ENCODE assay signal across 1 cellular context in the genomic region with DNA sequence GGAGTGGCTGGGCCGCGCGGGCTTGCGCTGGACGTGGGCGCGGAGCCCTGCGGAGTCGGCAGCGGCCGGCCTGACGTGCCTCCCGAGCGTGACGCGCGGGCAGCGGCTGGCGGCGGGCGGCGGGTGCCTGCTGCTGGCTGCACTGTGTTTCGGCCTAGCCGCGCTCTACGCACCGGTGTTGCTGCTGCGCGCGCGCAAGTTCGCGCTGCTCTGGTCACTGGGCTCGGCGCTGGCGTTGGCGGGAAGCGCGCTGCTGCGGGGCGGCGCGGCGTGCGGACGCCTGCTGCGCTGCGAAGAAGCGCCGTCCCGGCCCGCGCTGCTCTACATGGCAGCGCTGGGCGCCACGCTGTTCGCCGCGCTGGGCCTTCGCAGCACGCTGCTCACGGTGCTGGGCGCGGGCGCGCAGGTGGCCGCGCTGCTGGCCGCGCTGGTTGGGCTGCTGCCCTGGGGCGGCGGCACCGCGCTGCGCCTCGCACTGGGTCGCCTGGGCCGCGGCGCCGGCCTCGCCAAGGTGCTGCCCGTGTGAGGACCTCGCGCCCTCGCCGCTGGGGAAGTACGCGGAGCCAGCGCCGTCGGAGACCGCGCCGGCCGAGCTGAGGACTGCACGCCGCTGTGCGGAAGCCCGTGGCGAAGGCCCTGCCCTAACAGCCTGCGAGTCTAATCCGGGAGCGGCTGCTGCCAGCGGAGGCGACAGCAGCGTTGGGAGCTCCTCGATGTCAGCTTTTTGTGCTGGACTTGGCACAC.
TF ChIP-seq lines count a peak whose summit lies in the region.

No MANE protein-coding gene starts in this region.

TF ChIP-seq in WTC11, 78 proteins besides CTCF, POLR2A, EP300 and RAD21 (continued from another document):
- TF ChIP-seq, protein P1, sequence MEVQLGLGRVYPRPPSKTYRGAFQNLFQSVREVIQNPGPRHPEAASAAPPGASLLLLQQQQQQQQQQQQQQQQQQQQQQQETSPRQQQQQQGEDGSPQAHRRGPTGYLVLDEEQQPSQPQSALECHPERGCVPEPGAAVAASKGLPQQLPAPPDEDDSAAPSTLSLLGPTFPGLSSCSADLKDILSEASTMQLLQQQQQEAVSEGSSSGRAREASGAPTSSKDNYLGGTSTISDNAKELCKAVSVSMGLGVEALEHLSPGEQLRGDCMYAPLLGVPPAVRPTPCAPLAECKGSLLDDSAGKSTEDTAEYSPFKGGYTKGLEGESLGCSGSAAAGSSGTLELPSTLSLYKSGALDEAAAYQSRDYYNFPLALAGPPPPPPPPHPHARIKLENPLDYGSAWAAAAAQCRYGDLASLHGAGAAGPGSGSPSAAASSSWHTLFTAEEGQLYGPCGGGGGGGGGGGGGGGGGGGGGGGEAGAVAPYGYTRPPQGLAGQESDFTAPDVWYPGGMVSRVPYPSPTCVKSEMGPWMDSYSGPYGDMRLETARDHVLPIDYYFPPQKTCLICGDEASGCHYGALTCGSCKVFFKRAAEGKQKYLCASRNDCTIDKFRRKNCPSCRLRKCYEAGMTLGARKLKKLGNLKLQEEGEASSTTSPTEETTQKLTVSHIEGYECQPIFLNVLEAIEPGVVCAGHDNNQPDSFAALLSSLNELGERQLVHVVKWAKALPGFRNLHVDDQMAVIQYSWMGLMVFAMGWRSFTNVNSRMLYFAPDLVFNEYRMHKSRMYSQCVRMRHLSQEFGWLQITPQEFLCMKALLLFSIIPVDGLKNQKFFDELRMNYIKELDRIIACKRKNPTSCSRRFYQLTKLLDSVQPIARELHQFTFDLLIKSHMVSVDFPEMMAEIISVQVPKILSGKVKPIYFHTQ (CRISPR knock-in tag; IDR thresholded peaks at IDR 0.05): no peak
- TF ChIP-seq, protein P2, sequence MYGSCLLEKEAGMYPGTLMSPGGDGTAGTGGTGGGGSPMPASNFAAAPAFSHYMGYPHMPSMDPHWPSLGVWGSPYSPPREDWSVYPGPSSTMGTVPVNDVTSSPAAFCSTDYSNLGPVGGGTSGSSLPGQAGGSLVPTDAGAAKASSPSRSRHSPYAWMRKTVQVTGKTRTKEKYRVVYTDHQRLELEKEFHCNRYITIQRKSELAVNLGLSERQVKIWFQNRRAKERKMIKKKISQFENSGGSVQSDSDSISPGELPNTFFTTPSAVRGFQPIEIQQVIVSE (CRISPR knock-in tag; IDR thresholded peaks at IDR 0.05; ENCODE audit: borderline replicate concordance): no peak
- no peak for TF ChIP-seq NFATC4 (CRISPR knock-in tag; IDR thresholded peaks at IDR 0.05)
- TF ChIP-seq, protein P3, sequence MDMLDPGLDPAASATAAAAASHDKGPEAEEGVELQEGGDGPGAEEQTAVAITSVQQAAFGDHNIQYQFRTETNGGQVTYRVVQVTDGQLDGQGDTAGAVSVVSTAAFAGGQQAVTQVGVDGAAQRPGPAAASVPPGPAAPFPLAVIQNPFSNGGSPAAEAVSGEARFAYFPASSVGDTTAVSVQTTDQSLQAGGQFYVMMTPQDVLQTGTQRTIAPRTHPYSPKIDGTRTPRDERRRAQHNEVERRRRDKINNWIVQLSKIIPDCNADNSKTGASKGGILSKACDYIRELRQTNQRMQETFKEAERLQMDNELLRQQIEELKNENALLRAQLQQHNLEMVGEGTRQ (CRISPR knock-in tag; IDR thresholded peaks at IDR 0.05): 0 out of 2 replicates have a peak, but pooled peaks have one; percentile 10
- TF ChIP-seq FOXJ3 (CRISPR knock-in tag; IDR thresholded peaks at IDR 0.05; ENCODE audit: borderline replicate concordance): no peak
- no peak; the same call in 1 of the 2 replicates for TF ChIP-seq RELA (CRISPR knock-in tag; IDR thresholded peaks at IDR 0.05; ENCODE audit: borderline replicate concordance)
- TF ChIP-seq ZNF671 (CRISPR knock-in tag; IDR thresholded peaks at IDR 0.05): no peak
- TF ChIP-seq FOXP1 (CRISPR knock-in tag; IDR thresholded peaks at IDR 0.05; ENCODE audit: borderline replicate concordance): peak; percentile 97
- TF ChIP-seq MYBL2 (CRISPR knock-in tag; IDR thresholded peaks at IDR 0.05): no peak
- TF ChIP-seq ZNF232 (CRISPR knock-in tag; IDR thresholded peaks at IDR 0.05): peak; percentile 61
- TF ChIP-seq, protein P4, sequence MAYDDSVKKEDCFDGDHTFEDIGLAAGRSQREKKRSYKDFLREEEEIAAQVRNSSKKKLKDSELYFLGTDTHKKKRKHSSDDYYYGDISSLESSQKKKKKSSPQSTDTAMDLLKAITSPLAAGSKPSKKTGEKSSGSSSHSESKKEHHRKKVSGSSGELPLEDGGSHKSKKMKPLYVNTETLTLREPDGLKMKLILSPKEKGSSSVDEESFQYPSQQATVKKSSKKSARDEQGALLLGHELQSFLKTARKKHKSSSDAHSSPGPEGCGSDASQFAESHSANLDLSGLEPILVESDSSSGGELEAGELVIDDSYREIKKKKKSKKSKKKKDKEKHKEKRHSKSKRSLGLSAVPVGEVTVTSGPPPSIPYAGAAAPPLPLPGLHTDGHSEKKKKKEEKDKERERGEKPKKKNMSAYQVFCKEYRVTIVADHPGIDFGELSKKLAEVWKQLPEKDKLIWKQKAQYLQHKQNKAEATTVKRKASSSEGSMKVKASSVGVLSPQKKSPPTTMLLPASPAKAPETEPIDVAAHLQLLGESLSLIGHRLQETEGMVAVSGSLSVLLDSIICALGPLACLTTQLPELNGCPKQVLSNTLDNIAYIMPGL (CRISPR knock-in tag; IDR thresholded peaks at IDR 0.05): peak; percentile 56
- no peak for TF ChIP-seq CREB1 (CRISPR knock-in tag; IDR thresholded peaks at IDR 0.05)
- peak; percentile 89 for TF ChIP-seq KAT7 (CRISPR knock-in tag; IDR thresholded peaks at IDR 0.05; ENCODE audit: borderline replicate concordance)
- TF ChIP-seq, protein P5, sequence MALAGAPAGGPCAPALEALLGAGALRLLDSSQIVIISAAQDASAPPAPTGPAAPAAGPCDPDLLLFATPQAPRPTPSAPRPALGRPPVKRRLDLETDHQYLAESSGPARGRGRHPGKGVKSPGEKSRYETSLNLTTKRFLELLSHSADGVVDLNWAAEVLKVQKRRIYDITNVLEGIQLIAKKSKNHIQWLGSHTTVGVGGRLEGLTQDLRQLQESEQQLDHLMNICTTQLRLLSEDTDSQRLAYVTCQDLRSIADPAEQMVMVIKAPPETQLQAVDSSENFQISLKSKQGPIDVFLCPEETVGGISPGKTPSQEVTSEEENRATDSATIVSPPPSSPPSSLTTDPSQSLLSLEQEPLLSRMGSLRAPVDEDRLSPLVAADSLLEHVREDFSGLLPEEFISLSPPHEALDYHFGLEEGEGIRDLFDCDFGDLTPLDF (CRISPR knock-in tag; IDR thresholded peaks at IDR 0.05): 0 out of 2 replicates have a peak, but pooled peaks have one; percentile 61
- 0 out of 2 replicates have a peak, but pooled peaks have one; percentile 44 for TF ChIP-seq NFYB (CRISPR knock-in tag; conservative IDR thresholded peaks at IDR 0.05; ENCODE audit: low read depth)
- TF ChIP-seq JAZF1 (CRISPR knock-in tag; IDR thresholded peaks at IDR 0.05): no peak
- TF ChIP-seq GABPB1 (CRISPR knock-in tag; IDR thresholded peaks at IDR 0.05): peak; percentile 39; the same call in 1 of the 2 replicates
- TF ChIP-seq, protein P6, sequence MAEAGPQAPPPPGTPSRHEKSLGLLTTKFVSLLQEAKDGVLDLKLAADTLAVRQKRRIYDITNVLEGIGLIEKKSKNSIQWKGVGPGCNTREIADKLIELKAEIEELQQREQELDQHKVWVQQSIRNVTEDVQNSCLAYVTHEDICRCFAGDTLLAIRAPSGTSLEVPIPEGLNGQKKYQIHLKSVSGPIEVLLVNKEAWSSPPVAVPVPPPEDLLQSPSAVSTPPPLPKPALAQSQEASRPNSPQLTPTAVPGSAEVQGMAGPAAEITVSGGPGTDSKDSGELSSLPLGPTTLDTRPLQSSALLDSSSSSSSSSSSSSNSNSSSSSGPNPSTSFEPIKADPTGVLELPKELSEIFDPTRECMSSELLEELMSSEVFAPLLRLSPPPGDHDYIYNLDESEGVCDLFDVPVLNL (CRISPR knock-in tag; IDR thresholded peaks at IDR 0.05; ENCODE audit: borderline replicate concordance, low read depth): peak; percentile 89
